11 cellular contexts compared by ENCODE assay signal in genomic region chr1:164576311-164577271, GRCh38. TPM values are rescaled to one million over a fixed set of nuclear protein-coding genes. Genes with fewer than 3 reads are reported as not detected.
DNase-seq lines count a peak whose midpoint lies in the region; ATAC-seq and TF ChIP-seq lines count a peak whose summit lies in the region.
"Had no signal": no experiment of that assay in that cellular context is flagged by ENCODE, and none has a peak within 500 bp of the region (broad histone marks: within the 10 kb centered on the region; RNA-seq: fewer than 3 reads in every experiment).

No MANE protein-coding gene starts in this region.

- no peak for TF ChIP-seq EP300 in ovary (IDR thresholded peaks at IDR 0.05)

- H3K9me3 Mint-ChIP-seq in activated CD8-positive, alpha-beta T cell treated with anti-CD3 and anti-CD28 coated beads for 36 hours = peaks cover 3% of the 10 kb centered on the region

- 24 to 41% (median 40%) methylated on average over 61 to 64 of the region's 64 CpGs for WGBS in ovary, 3 donors

- H3K4me1 ChIP-seq in ovary (ENCODE audit: insufficient read depth) = peaks cover 13% of the 10 kb centered on the region

- no peak overlapping the region for H3K4me3 Mint-ChIP-seq in activated CD8-positive, alpha-beta T cell treated with anti-CD3 and anti-CD28 coated beads for 36 hours

- ATAC-seq in left cardiac atrium = peak; percentile 81 to 87
- ATAC-seq in GM19328 (IDR thresholded peaks at IDR 0.05; ENCODE audit: unreplicated experiment) = no peak
- ATAC-seq in activated CD8-positive, alpha-beta T cell treated with anti-CD3 and anti-CD28 coated beads for 36 hours = no peak

- TF ChIP-seq POLR2A in ovary (IDR thresholded peaks at IDR 0.05) = no peak

- no peaks in the 10 kb centered on the region for H3K36me3 Mint-ChIP-seq in activated CD8-positive, alpha-beta T cell treated with anti-CD3 and anti-CD28 coated beads for 36 hours (ENCODE audit: low read depth)

- no peaks in the 10 kb centered on the region for H3K27me3 Mint-ChIP-seq in activated CD8-positive, alpha-beta T cell treated with anti-CD3 and anti-CD28 coated beads for 36 hours

- peak overlapping the region; percentile 45 for H3K4me3 ChIP-seq in AG04450 (ENCODE audit: low read depth, low read length)
- H3K4me3 ChIP-seq in astrocyte of the cerebellum (ENCODE audit: low read depth, low read length) = peak overlapping the region; percentile 16
- peak overlapping the region; percentile 32 for H3K4me3 ChIP-seq in ovary

- POLR2A ChIA-PET in AG04450 (lab: Yijun Ruan, JAX) = interaction anchor here (0.8 to 1.4 kb wide), 7 partner anchors 12 to 172 kb away, joined by 3 to 17 read pairs (median 4); partner anchors contain the start of gene PBX1
- POLR2A ChIA-PET in activated CD8-positive, alpha-beta T cell treated with anti-CD3 and anti-CD28 coated beads for 36 hours (lab: Charles Lee) = no interaction called here

- intact Hi-C loops in left cardiac atrium (cut with DNase I) = no loop called here
- intact Hi-C loops in ovary (cut with DNase I) = no loop called here
- intact Hi-C loops in activated CD8-positive, alpha-beta T cell treated with anti-CD3 and anti-CD28 coated beads for 36 hours (cut with micrococcal nuclease) = no loop called here

- CTCF ChIA-PET in AG04450 (lab: Charles Lee) = interaction anchor here (2.1 kb wide), 1 partner anchor 211 kb away, joined by 9 read pairs; no protein-coding TSS in a partner anchor
- CTCF ChIA-PET in activated CD8-positive, alpha-beta T cell treated with anti-CD3 and anti-CD28 coated beads for 36 hours (lab: Charles Lee) = no interaction called here

- no peaks in the 10 kb centered on the region for H3K27me3 ChIP-seq in AG04450 (ENCODE audit: control insufficient read depth, insufficient read depth, low read length)
- H3K27me3 ChIP-seq in ovary = no peaks in the 10 kb centered on the region

- H3K36me3 ChIP-seq in ovary = no peaks in the 10 kb centered on the region
- H3K36me3 ChIP-seq: WERI-Rb-1 had no signal

- TF ChIP-seq CTCF in AG04450 (IDR thresholded peaks at IDR 0.05; ENCODE audit: low read depth, low read length) (no peak), astrocyte of the cerebellum (IDR thresholded peaks at IDR 0.05; ENCODE audit: low read depth, low read length, missing control alignments) (no peak), ovary (IDR thresholded peaks at IDR 0.05) (no peak)
- TF ChIP-seq CTCF in activated CD8-positive, alpha-beta T cell treated with anti-CD3 and anti-CD28 coated beads for 36 hours (IDR thresholded peaks at IDR 0.05) = no peak

- DNase-seq in AG04450 (ENCODE audit: low read depth, low spot score) (peak; percentile 64), astrocyte of the cerebellum (ENCODE audit: low read depth) (no peak), left cardiac atrium (peak; percentile 49), ovary (peak; percentile 33 to 61 (median 47)), GF-D8 (lab: John Stamatoyannopoulos, UW) (no peak), SIG-M5 (lab: John Stamatoyannopoulos, UW) (no peak)
- DNase-seq in activated CD8-positive, alpha-beta T cell treated with anti-CD3 and anti-CD28 coated beads for 36 hours = no peak
- DNase-seq: dermis blood vessel endothelial cell, NCI-H1694, WERI-Rb-1 had no signal

- H3K4me1 Mint-ChIP-seq in activated CD8-positive, alpha-beta T cell treated with anti-CD3 and anti-CD28 coated beads for 36 hours (ENCODE audit: low read depth) = no peaks in the 10 kb centered on the region

- H3K27ac ChIP-seq in AG04450 (ENCODE audit: low read depth, low read length) (peak overlapping the region; percentile 91), ovary (peak overlapping the region; percentile 55 to 61)
- H3K27ac ChIP-seq: WERI-Rb-1 had no signal

- no peak overlapping the region for H3K27ac Mint-ChIP-seq in activated CD8-positive, alpha-beta T cell treated with anti-CD3 and anti-CD28 coated beads for 36 hours

- in situ Hi-C loops in astrocyte of the cerebellum (cut with HindIII; ENCODE audit: low sequenced_read_pairs) = no loop called here

- no peaks in the 10 kb centered on the region for H3K9me3 ChIP-seq in AG04450 (ENCODE audit: control insufficient read depth, insufficient read depth, low read length)
- H3K9me3 ChIP-seq in ovary = no peaks in the 10 kb centered on the region

RNA-seq across cellular contexts. Expression of gene PBX1, which starts 17.6 kb away (rescaled TPM):
- polyA plus RNA-seq in AG04450 (2011; rRNA removed) (46.6 and 49.9 TPM in 2 replicates), ovary (100 to 1,000 TPM in 1 of 2 donors, 10 to 100 TPM in 1; 43.7 to 142 TPM)
- 68.7 and 73.2 TPM in 2 replicates for polyA minus RNA-seq in AG04450 (2011; rRNA and poly(A)+ RNA removed)
- total RNA-seq in left cardiac atrium (10 to 100 TPM; 64.7 to 75.0 TPM), ovary (100 to 1,000 TPM in 5 of 7 donors, 10 to 100 TPM in 2; 73.2 to 220 (median 144) TPM)
- total RNA-seq in activated CD8-positive, alpha-beta T cell treated with anti-CD3 and anti-CD28 coated beads for 36 hours = not detected

Comparison
In these comparisons a context has a peak if more than half of its experiments do, and no peak if none do; other contexts are left out.
1. DNase-seq: peak in AG04450 (single experiment), left cardiac atrium (single experiment) and ovary (5 of 5); none in astrocyte of the cerebellum (single experiment), GF-D8 (single experiment), SIG-M5 (single experiment) and activated CD8-positive, alpha-beta T cell treated with anti-CD3 and anti-CD28 coated beads for 36 hours (single experiment).
2. ATAC-seq: peak in left cardiac atrium (2 of 2); none in GM19328 (single experiment) and activated CD8-positive, alpha-beta T cell treated with anti-CD3 and anti-CD28 coated beads for 36 hours (single experiment).
3. RNA of gene PBX1, which starts 17.6 kb away (total RNA-seq): 73.2 to 220 TPM in ovary and 64.7 to 75.0 TPM in left cardiac atrium; not detected in activated CD8-positive, alpha-beta T cell treated with anti-CD3 and anti-CD28 coated beads for 36 hours; every median in the first group is over 10 times any median in the second.
4. Peak in every context shown above with its lines, with median percentiles within 50 percentile points of each other: H3K4me3 ChIP-seq.